In genomic region chr11:73972620-73973449, GRCh38 we compare ENCODE assay signal across 14 cellular contexts. TPM values are rescaled to one million over a fixed set of nuclear protein-coding genes. Genes with fewer than 3 reads are reported as not detected.
A peak's percentile ranks its signal among the peaks of the same experiment; 100 is the strongest.
DNase-seq lines count a peak whose midpoint lies in the region; ATAC-seq and TF ChIP-seq lines count a peak whose summit lies in the region.
"Had no signal": no experiment of that assay in that cellular context is flagged by ENCODE, and none has a peak within 500 bp of the region (broad histone marks: within the 10 kb centered on the region; RNA-seq: fewer than 3 reads in every experiment).

No MANE protein-coding gene starts in this region.

- no peak for TF ChIP-seq CTCF in CD8-positive, alpha-beta T cell (IDR thresholded peaks at IDR 0.05)
- no peak for TF ChIP-seq CTCF in smooth muscle cell (IDR thresholded peaks at IDR 0.05; ENCODE audit: borderline replicate concordance, insufficient read depth, poor library complexity, severe bottlenecking)

- H3K27me3 ChIP-seq in CD8-positive, alpha-beta T cell (ENCODE audit: insufficient read depth, low read length): no peaks in the 10 kb centered on the region
- H3K27me3 ChIP-seq in smooth muscle cell (ENCODE audit: low read depth): no peaks in the 10 kb centered on the region
- H3K27me3 ChIP-seq: breast epithelium had no signal

- intact Hi-C loops in CD8-positive, alpha-beta T cell (cut with DNase I, micrococcal nuclease): loop anchor here (5.0 to 10.0 kb wide), 2 partner anchors 199 to 1178 kb away; partner anchors contain the start of genes C2CD3 (in 1 of the 2), PPME1 (in 1 of the 2) and STARD10 (in 1 of the 2)

- TF ChIP-seq POLR2A in Raji (IDR thresholded peaks at IDR 0.05; ENCODE audit: insufficient read depth, low read depth, low read length): peak; percentile 64

- peak overlapping the region; percentile 15 for H3K4me3 Mint-ChIP-seq in CD8-positive, alpha-beta T cell
- H3K4me3 Mint-ChIP-seq in immature natural killer cell: peak overlapping the region; percentile 38 to 81 (median 77)

- H3K36me3 ChIP-seq in CD8-positive, alpha-beta T cell (ENCODE audit: insufficient read depth, low read length): peaks cover 38% of the 10 kb centered on the region
- H3K36me3 ChIP-seq in smooth muscle cell (ENCODE audit: low read depth): no peaks in the 10 kb centered on the region
- H3K36me3 ChIP-seq: breast epithelium had no signal

- no peaks in the 10 kb centered on the region for H3K27me3 Mint-ChIP-seq in CD8-positive, alpha-beta T cell (ENCODE audit: low read depth)
- H3K27me3 Mint-ChIP-seq in immature natural killer cell (ENCODE audit: low read depth in 3 of 3): peaks cover 0 to 5% (median 2%) of the 10 kb centered on the region in 3 donors

- H3K9me3 Mint-ChIP-seq in CD8-positive, alpha-beta T cell: no peaks in the 10 kb centered on the region
- H3K9me3 Mint-ChIP-seq in immature natural killer cell: no peaks in the 10 kb centered on the region

- H3K4me1 ChIP-seq in CD8-positive, alpha-beta T cell (ENCODE audit: insufficient read depth, low read length): peaks cover 98% of the 10 kb centered on the region
- no peaks in the 10 kb centered on the region for H3K4me1 ChIP-seq in smooth muscle cell (ENCODE audit: low read depth)
- H3K4me1 ChIP-seq: breast epithelium had no signal

- no peak overlapping the region for H3K9ac ChIP-seq in smooth muscle cell (ENCODE audit: low read depth)

- peak overlapping the region; percentile 6 for H3K27ac ChIP-seq in CD8-positive, alpha-beta T cell (ENCODE audit: low read depth, low read length)
- H3K27ac ChIP-seq in smooth muscle cell (ENCODE audit: low read depth): no peak overlapping the region
- H3K27ac ChIP-seq: breast epithelium had no signal

- H3K9me3 ChIP-seq in CD8-positive, alpha-beta T cell (ENCODE audit: low read length): no peaks in the 10 kb centered on the region
- H3K9me3 ChIP-seq in smooth muscle cell (replicated peaks; ENCODE audit: low read depth): no peaks in the 10 kb centered on the region
- H3K9me3 ChIP-seq: breast epithelium had no signal

- peaks cover 43% of the 10 kb centered on the region for H3K36me3 Mint-ChIP-seq in CD8-positive, alpha-beta T cell
- H3K36me3 Mint-ChIP-seq in immature natural killer cell: peaks cover 20 to 39% (median 28%) of the 10 kb centered on the region in 3 donors

- H3K4me1 Mint-ChIP-seq in CD8-positive, alpha-beta T cell (ENCODE audit: low read depth): peaks cover 97% of the 10 kb centered on the region
- H3K4me1 Mint-ChIP-seq in immature natural killer cell: peaks cover 99% of the 10 kb centered on the region in 2 donors

- H2AFZ ChIP-seq in smooth muscle cell (ENCODE audit: low read depth): no peak overlapping the region

- H3K4me3 ChIP-seq in CD8-positive, alpha-beta T cell (ENCODE audit: low read depth, low read length): no peak overlapping the region
- no peak overlapping the region for H3K4me3 ChIP-seq in smooth muscle cell
- H3K4me3 ChIP-seq: breast epithelium had no signal

- no peaks in the 10 kb centered on the region for H4K20me1 ChIP-seq in smooth muscle cell (ENCODE audit: low read depth)

- DNase-seq in 8988T (peak; percentile 4), immature natural killer cell (no peak), AG20443 (ENCODE audit: low spot score) (no peak), NCI-H128 (lab: John Stamatoyannopoulos, UW; ENCODE audit: unreplicated experiment) (no peak), smooth muscle cell (lab: John Stamatoyannopoulos, UW; ENCODE audit: unreplicated experiment) (no peak)
- DNase-seq in CD8-positive, alpha-beta T cell: peak in 1 of 7 experiments; percentile 27
- DNase-seq: activated CD4-positive, alpha-beta T cell treated with anti-CD3 and anti-CD28 coated beads for 48 hours; DMS153; NCI-H187; SHP77 had no signal

- POLR2A ChIA-PET in CD8-positive, alpha-beta T cell (lab: Charles Lee): interaction anchor here (1.0 to 22.1 kb wide), 11 partner anchors 8 to 259 kb away, joined by 3 to 428 read pairs (median 9); partner anchors contain the start of genes UCP2 and UCP3

- ATAC-seq in CD8-positive, alpha-beta T cell: no peak
- no peak for ATAC-seq in GM21381 (IDR thresholded peaks at IDR 0.05; ENCODE audit: unreplicated experiment)

- H3K4me2 ChIP-seq in smooth muscle cell: no peak overlapping the region

- H3K79me2 ChIP-seq in smooth muscle cell (ENCODE audit: low read depth): no peaks in the 10 kb centered on the region

- 91% methylated on average over 11 of the region's 11 CpGs for WGBS in smooth muscle cell (ENCODE audit: low lambda C conversion rate)

- H3K27ac Mint-ChIP-seq in CD8-positive, alpha-beta T cell: peak overlapping the region; percentile 99
- H3K27ac Mint-ChIP-seq in immature natural killer cell: peak overlapping the region; percentile 83 to 97 (median 94)

- no peaks in the 10 kb centered on the region for H3F3A ChIP-seq in smooth muscle cell (ENCODE audit: low read depth)

- CTCF ChIA-PET in CD8-positive, alpha-beta T cell (lab: Charles Lee): interaction anchor here (0.9 to 1.7 kb wide), 8 partner anchors 8 to 61 kb away, joined by 3 to 7 read pairs (median 4); no protein-coding TSS in a partner anchor

RNA-seq across cellular contexts. Expression of gene UCP2, which starts 9.8 kb away (rescaled TPM):
- 100 to 1,000 TPM; 151 to 156 TPM for total RNA-seq in CD8-positive, alpha-beta T cell
- 1,000 to 10,000 TPM; 1,092 to 2,060 (median 1,799) TPM for polyA plus RNA-seq in immature natural killer cell
- 0.67 and 4.8 TPM in 2 replicates for total RNA-seq in smooth muscle cell
- polyA plus RNA-seq in smooth muscle cell: 8.2 and 12.7 TPM in 2 replicates
- total RNA-seq: HT1080 had no signal

RNA-seq across cellular contexts. Expression of gene DNAJB13, which starts 22.0 kb away (rescaled TPM):
- not detected for total RNA-seq in CD8-positive, alpha-beta T cell
- polyA plus RNA-seq in immature natural killer cell (not detected), smooth muscle cell (not detected in 2 replicates)
- not detected in 2 replicates for total RNA-seq in smooth muscle cell
- total RNA-seq: breast epithelium had no signal

RNA-seq across cellular contexts. Expression of gene UCP3, which starts 36.0 kb away (rescaled TPM):
- 1 to 10 TPM; 1.7 to 2.2 TPM for total RNA-seq in CD8-positive, alpha-beta T cell
- polyA plus RNA-seq in immature natural killer cell (1 to 10 TPM in 1 of 3 donors, under 1 TPM in 2; 0.41 to 1.3 (median 0.52) TPM), smooth muscle cell (0.57 and 0.88 TPM in 2 replicates)
- 0.54 and 0.85 TPM in 2 replicates for total RNA-seq in smooth muscle cell

Comparison
In these comparisons a context has a peak if more than half of its experiments do, and no peak if none do; other contexts are left out.
1. RNA of gene UCP2, which starts 9.8 kb away (total RNA-seq): 151 to 156 TPM in CD8-positive, alpha-beta T cell; 0.67 to 4.8 TPM in smooth muscle cell; every median in the first group is over 10 times any median in the second.